ENCODE assay signal across 32 cellular contexts in genomic region chr22:45324186-45324775, GRCh38. TPM values are rescaled to one million over a fixed set of nuclear protein-coding genes. Genes with fewer than 3 reads are reported as not detected.
DNase-seq lines count a peak whose midpoint lies in the region; ATAC-seq, FAIRE-seq and TF ChIP-seq lines count a peak whose summit lies in the region.
"Had no signal": no experiment of that assay in that cellular context is flagged by ENCODE, and none has a peak within 500 bp of the region (broad histone marks: within the 10 kb centered on the region; RNA-seq: fewer than 3 reads in every experiment).

No MANE protein-coding gene starts in this region.

- no peak for TF ChIP-seq CTCF in activated CD8-positive, alpha-beta T cell treated with anti-CD3 and anti-CD28 coated beads for 36 hours (IDR thresholded peaks at IDR 0.05)
- TF ChIP-seq CTCF in CD4-positive, alpha-beta T cell (IDR thresholded peaks at IDR 0.05) = no peak
- no peak for TF ChIP-seq CTCF in bronchial epithelial cell (IDR thresholded peaks at IDR 0.05; ENCODE audit: insufficient read depth, low read length, severe bottlenecking)

- H3K4me3 Mint-ChIP-seq in activated CD8-positive, alpha-beta T cell treated with anti-CD3 and anti-CD28 coated beads for 36 hours = no peak overlapping the region
- no peak overlapping the region for H3K4me3 Mint-ChIP-seq in activated CD8-positive, alpha-beta T cell treated with anti-CD3 and anti-CD28 coated beads, Interleukin-2, amount 10 ng/mL, durations not matched to agents 7 days and 5 days
- peak overlapping the region; percentile 79 for H3K4me3 Mint-ChIP-seq in CD4-positive, alpha-beta T cell
- H3K4me3 Mint-ChIP-seq in naive thymus-derived CD8-positive, alpha-beta T cell = peak overlapping the region in 4 of 10 donors; percentile 6 to 30 (median 17)
- H3K4me3 Mint-ChIP-seq: nephron progenitor cell; stimulated activated naive CD8-positive, alpha-beta T cell treated with anti-CD3 and anti-CD28 coated beads, Interleukin-15, Interleukin-2, amounts not matched to agents 100 ng/mL and 50 ng/mL, for 24 hours had no signal

- H3K4me1 Mint-ChIP-seq in activated CD8-positive, alpha-beta T cell treated with anti-CD3 and anti-CD28 coated beads for 36 hours (ENCODE audit: low read depth) = peaks cover 40% of the 10 kb centered on the region
- peaks cover 42% of the 10 kb centered on the region for H3K4me1 Mint-ChIP-seq in activated CD8-positive, alpha-beta T cell treated with anti-CD3 and anti-CD28 coated beads, Interleukin-2, amount 10 ng/mL, durations not matched to agents 7 days and 5 days (ENCODE audit: low read depth)
- peaks cover 63% of the 10 kb centered on the region for H3K4me1 Mint-ChIP-seq in CD4-positive, alpha-beta T cell (ENCODE audit: low read depth)
- H3K4me1 Mint-ChIP-seq in naive thymus-derived CD8-positive, alpha-beta T cell = peaks cover 26 to 60% (median 48%) of the 10 kb centered on the region in 4 donors

- intact Hi-C loops in activated CD8-positive, alpha-beta T cell treated with anti-CD3 and anti-CD28 coated beads for 36 hours (cut with micrococcal nuclease) = no loop called here
- intact Hi-C loops in CD4-positive, alpha-beta T cell (cut with DNase I, micrococcal nuclease) = no loop called here
- intact Hi-C loops in head of caudate nucleus (cut with DNase I) = no loop called here

- no peak overlapping the region for H3K4me3 ChIP-seq in bronchial epithelial cell (ENCODE audit: low read depth, low read length)
- H3K4me3 ChIP-seq: A549, esophagus muscularis mucosa, GM23248, hepatocyte, ovary, PC-9, smooth muscle cell, testis had no signal

- H3K27me3 Mint-ChIP-seq in activated CD8-positive, alpha-beta T cell treated with anti-CD3 and anti-CD28 coated beads for 36 hours = no peaks in the 10 kb centered on the region
- H3K27me3 Mint-ChIP-seq in activated CD8-positive, alpha-beta T cell treated with anti-CD3 and anti-CD28 coated beads, Interleukin-2, amount 10 ng/mL, durations not matched to agents 7 days and 5 days (ENCODE audit: low read depth) = no peaks in the 10 kb centered on the region
- no peaks in the 10 kb centered on the region for H3K27me3 Mint-ChIP-seq in CD4-positive, alpha-beta T cell
- H3K27me3 Mint-ChIP-seq in naive thymus-derived CD8-positive, alpha-beta T cell = no peaks in the 10 kb centered on the region
- H3K27me3 Mint-ChIP-seq: stimulated activated naive CD8-positive, alpha-beta T cell treated with anti-CD3 and anti-CD28 coated beads, Interleukin-15, Interleukin-2, amounts not matched to agents 100 ng/mL and 50 ng/mL, for 24 hours had no signal

- peaks cover 21% of the 10 kb centered on the region for H3K36me3 ChIP-seq in bronchial epithelial cell (ENCODE audit: control insufficient read depth, insufficient read depth, low read length)
- H3K36me3 ChIP-seq: ovary had no signal

- no peak for FAIRE-seq in bronchial epithelial cell (lab: Jason Lieb, UNC)
- FAIRE-seq: A549, HepG2 had no signal

- no peak for DNase-seq in activated CD8-positive, alpha-beta T cell treated with anti-CD3 and anti-CD28 coated beads for 36 hours
- DNase-seq in activated CD8-positive, alpha-beta T cell treated with anti-CD3 and anti-CD28 coated beads, Interleukin-2, amount 10 ng/mL, durations not matched to agents 7 days and 5 days = no peak
- DNase-seq in CD4-positive, alpha-beta T cell = no peak
- peak; percentile 25 for DNase-seq in bronchial epithelial cell (ENCODE audit: low read depth)
- DNase-seq in naive thymus-derived CD8-positive, alpha-beta T cell = peak in 1 of 10 donors; percentile 59
- no peak for DNase-seq in head of caudate nucleus
- no peak for DNase-seq in activated CD8-positive, alpha-beta memory T cell treated with anti-CD3 and anti-CD28 coated beads, Interleukin-2, amount 50 U/mL, for 48 hours
- no peak for DNase-seq in NCI-H1105 (lab: John Stamatoyannopoulos, UW)
- DNase-seq: activated CD8-positive, alpha-beta memory T cell treated with anti-CD3 and anti-CD28 coated beads, Interleukin-2, amount 50 U/mL, for 4 hours; activated effector memory CD4-positive, alpha-beta T cell treated with anti-CD3 and anti-CD28 coated beads, Interleukin-2, amount 50 U/mL, for 16 hours; central memory CD4-positive, alpha-beta T cell; DMS 273 treated with DMSO at 0.1 percent for 48 hours; foreskin fibroblast; GM23248; NCI-H1417 treated with DMSO at 0.1 percent for 48 hours; NCI-H2029 treated with DMSO at 0.1 percent for 48 hours; NCI-H526 treated with DMSO at 0.1 percent for 48 hours; nephron progenitor cell; ovary; PC-9; retina; SHP77 treated with DMSO at 0.1 percent for 48 hours; stimulated activated CD4-positive, alpha-beta T cell treated with anti-CD3 and anti-CD28 coated beads, Interleukin-1b, Interleukin-23, amount 100 ng/mL, for 48 hours; T-helper 9 cell; testis; WERI-Rb-1 had no signal

- peaks cover 33% of the 10 kb centered on the region for H3K36me3 Mint-ChIP-seq in activated CD8-positive, alpha-beta T cell treated with anti-CD3 and anti-CD28 coated beads for 36 hours (ENCODE audit: low read depth)
- H3K36me3 Mint-ChIP-seq in activated CD8-positive, alpha-beta T cell treated with anti-CD3 and anti-CD28 coated beads, Interleukin-2, amount 10 ng/mL, durations not matched to agents 7 days and 5 days (ENCODE audit: low read depth) = peaks cover 54% of the 10 kb centered on the region
- H3K36me3 Mint-ChIP-seq in CD4-positive, alpha-beta T cell (ENCODE audit: low read depth) = peaks cover 69% of the 10 kb centered on the region
- peaks cover 0 to 62% (median 26%) of the 10 kb centered on the region in 3 donors for H3K36me3 Mint-ChIP-seq in naive thymus-derived CD8-positive, alpha-beta T cell

- peak overlapping the region; percentile 9 for H3K27ac Mint-ChIP-seq in activated CD8-positive, alpha-beta T cell treated with anti-CD3 and anti-CD28 coated beads for 36 hours
- no peak overlapping the region for H3K27ac Mint-ChIP-seq in activated CD8-positive, alpha-beta T cell treated with anti-CD3 and anti-CD28 coated beads, Interleukin-2, amount 10 ng/mL, durations not matched to agents 7 days and 5 days
- H3K27ac Mint-ChIP-seq in CD4-positive, alpha-beta T cell = peak overlapping the region; percentile 95
- H3K27ac Mint-ChIP-seq in naive thymus-derived CD8-positive, alpha-beta T cell = peak overlapping the region in 9 of 10 donors; percentile 48 to 93 (median 85)
- H3K27ac Mint-ChIP-seq: nephron progenitor cell had no signal

- H3K27ac ChIP-seq in CD4-positive, alpha-beta T cell (ENCODE audit: low read depth, low read length) = no peak overlapping the region
- H3K27ac ChIP-seq: A549, esophagus muscularis mucosa, GM23248, hepatocyte, ovary, PC-9, testis, WERI-Rb-1 had no signal

- no peaks in the 10 kb centered on the region for H3K9me3 Mint-ChIP-seq in activated CD8-positive, alpha-beta T cell treated with anti-CD3 and anti-CD28 coated beads for 36 hours
- H3K9me3 Mint-ChIP-seq in activated CD8-positive, alpha-beta T cell treated with anti-CD3 and anti-CD28 coated beads, Interleukin-2, amount 10 ng/mL, durations not matched to agents 7 days and 5 days (ENCODE audit: insufficient read depth) = no peaks in the 10 kb centered on the region
- no peaks in the 10 kb centered on the region for H3K9me3 Mint-ChIP-seq in CD4-positive, alpha-beta T cell
- no peaks in the 10 kb centered on the region for H3K9me3 Mint-ChIP-seq in naive thymus-derived CD8-positive, alpha-beta T cell
- H3K9me3 Mint-ChIP-seq: nephron progenitor cell; stimulated activated naive CD8-positive, alpha-beta T cell treated with anti-CD3 and anti-CD28 coated beads, Interleukin-15, Interleukin-2, amounts not matched to agents 100 ng/mL and 50 ng/mL, for 24 hours had no signal

- CTCF ChIA-PET in activated CD8-positive, alpha-beta T cell treated with anti-CD3 and anti-CD28 coated beads for 36 hours (lab: Charles Lee) = no interaction called here
- CTCF ChIA-PET in activated CD8-positive, alpha-beta T cell treated with anti-CD3 and anti-CD28 coated beads, Interleukin-2, amount 10 ng/mL, durations not matched to agents 7 days and 5 days (lab: Charles Lee) = interaction anchor here (1.0 kb wide), 1 partner anchor 73 kb away, joined by 3 read pairs; no protein-coding TSS in a partner anchor
- CTCF ChIA-PET in CD4-positive, alpha-beta T cell (lab: Charles Lee) = interaction anchor here (1.0 kb wide), 1 partner anchor 91 kb away, joined by 3 read pairs; no protein-coding TSS in a partner anchor

- no peaks in the 10 kb centered on the region for H3K9me3 ChIP-seq in CD4-positive, alpha-beta T cell (ENCODE audit: control insufficient read depth, low read length)
- H3K9me3 ChIP-seq: A549, esophagus muscularis mucosa, ovary, testis had no signal

- POLR2A ChIA-PET in activated CD8-positive, alpha-beta T cell treated with anti-CD3 and anti-CD28 coated beads for 36 hours (lab: Charles Lee) = interaction anchor here (0.7 to 1.3 kb wide), 5 partner anchors 12 to 113 kb away, joined by 3 read pairs; partner anchors contain the start of genes RIBC2 and SMC1B
- POLR2A ChIA-PET in activated CD8-positive, alpha-beta T cell treated with anti-CD3 and anti-CD28 coated beads, Interleukin-2, amount 10 ng/mL, durations not matched to agents 7 days and 5 days (lab: Charles Lee) = interaction anchor here (1.1 to 1.3 kb wide), 2 partner anchors 16 to 90 kb away, joined by 3 to 4 read pairs; partner anchors contain the start of genes RIBC2 and SMC1B
- POLR2A ChIA-PET in CD4-positive, alpha-beta T cell (lab: Charles Lee) = interaction anchor here (1.0 to 1.6 kb wide), 3 partner anchors 10 to 33 kb away, joined by 3 to 5 read pairs (median 4); no protein-coding TSS in a partner anchor
- POLR2A ChIA-PET in naive thymus-derived CD8-positive, alpha-beta T cell (lab: Charles Lee) = interaction anchor here (0.6 to 1.8 kb wide), 4 partner anchors 11 to 90 kb away, joined by 3 to 5 read pairs (median 4); partner anchors contain the start of genes RIBC2 and SMC1B

- ATAC-seq in activated CD8-positive, alpha-beta T cell treated with anti-CD3 and anti-CD28 coated beads for 36 hours = no peak
- ATAC-seq in activated CD8-positive, alpha-beta T cell treated with anti-CD3 and anti-CD28 coated beads, Interleukin-2, amount 10 ng/mL, durations not matched to agents 7 days and 5 days = no peak
- ATAC-seq in CD4-positive, alpha-beta T cell (ENCODE audit: poor library complexity) = peak; percentile 28
- ATAC-seq in naive thymus-derived CD8-positive, alpha-beta T cell = peak; percentile 29 to 67
- ATAC-seq: A549, HepG2 had no signal

- no peaks in the 10 kb centered on the region for H3K27me3 ChIP-seq in CD4-positive, alpha-beta T cell (ENCODE audit: control insufficient read depth, insufficient read depth, low read length)
- no peaks in the 10 kb centered on the region for H3K27me3 ChIP-seq in bronchial epithelial cell (ENCODE audit: control insufficient read depth, insufficient read depth, low read length)
- H3K27me3 ChIP-seq: esophagus muscularis mucosa, hepatocyte, ovary, testis had no signal

RNA-seq across cellular contexts. Expression of gene FAM118A, which starts 14.5 kb away (rescaled TPM):
- total RNA-seq in activated CD8-positive, alpha-beta T cell treated with anti-CD3 and anti-CD28 coated beads for 36 hours = 10 to 100 TPM; 30.6 to 32.4 TPM
- 10 to 100 TPM; 50.6 to 50.7 TPM for total RNA-seq in activated CD8-positive, alpha-beta T cell treated with anti-CD3 and anti-CD28 coated beads, Interleukin-2, amount 10 ng/mL, durations not matched to agents 7 days and 5 days
- total RNA-seq in CD4-positive, alpha-beta T cell = 100 to 1,000 TPM; 159 to 161 TPM
- 16.3 and 28.2 TPM in 2 replicates for total RNA-seq in bronchial epithelial cell
- 10 to 100 TPM; 82.8 to 88.5 TPM for total RNA-seq in naive thymus-derived CD8-positive, alpha-beta T cell
- polyA plus RNA-seq in naive thymus-derived CD8-positive, alpha-beta T cell = 10 to 100 TPM; 33.2 to 67.8 (median 48.1) TPM

RNA-seq across cellular contexts. Expression of gene UPK3A, which starts 39.5 kb away (rescaled TPM):
- not detected for total RNA-seq in activated CD8-positive, alpha-beta T cell treated with anti-CD3 and anti-CD28 coated beads for 36 hours
- total RNA-seq in activated CD8-positive, alpha-beta T cell treated with anti-CD3 and anti-CD28 coated beads, Interleukin-2, amount 10 ng/mL, durations not matched to agents 7 days and 5 days = not detected
- total RNA-seq in CD4-positive, alpha-beta T cell = not detected
- total RNA-seq in bronchial epithelial cell = not detected in 2 replicates
- total RNA-seq in naive thymus-derived CD8-positive, alpha-beta T cell = not detected
- not detected for polyA plus RNA-seq in naive thymus-derived CD8-positive, alpha-beta T cell
- total RNA-seq: esophagus muscularis mucosa, GM23248, ovary, smooth muscle cell, testis had no signal
- polyA plus RNA-seq: A549, GM23248, smooth muscle cell had no signal

Comparison
In these comparisons a context has a peak if more than half of its experiments do, and no peak if none do; other contexts are left out.
1. ATAC-seq: peak in CD4-positive, alpha-beta T cell (single experiment) and naive thymus-derived CD8-positive, alpha-beta T cell (2 of 2); none in activated CD8-positive, alpha-beta T cell treated with anti-CD3 and anti-CD28 coated beads for 36 hours (single experiment) and activated CD8-positive, alpha-beta T cell treated with anti-CD3 and anti-CD28 coated beads, Interleukin-2, amount 10 ng/mL, durations not matched to agents 7 days and 5 days (single experiment).